In the genomic region with DNA sequence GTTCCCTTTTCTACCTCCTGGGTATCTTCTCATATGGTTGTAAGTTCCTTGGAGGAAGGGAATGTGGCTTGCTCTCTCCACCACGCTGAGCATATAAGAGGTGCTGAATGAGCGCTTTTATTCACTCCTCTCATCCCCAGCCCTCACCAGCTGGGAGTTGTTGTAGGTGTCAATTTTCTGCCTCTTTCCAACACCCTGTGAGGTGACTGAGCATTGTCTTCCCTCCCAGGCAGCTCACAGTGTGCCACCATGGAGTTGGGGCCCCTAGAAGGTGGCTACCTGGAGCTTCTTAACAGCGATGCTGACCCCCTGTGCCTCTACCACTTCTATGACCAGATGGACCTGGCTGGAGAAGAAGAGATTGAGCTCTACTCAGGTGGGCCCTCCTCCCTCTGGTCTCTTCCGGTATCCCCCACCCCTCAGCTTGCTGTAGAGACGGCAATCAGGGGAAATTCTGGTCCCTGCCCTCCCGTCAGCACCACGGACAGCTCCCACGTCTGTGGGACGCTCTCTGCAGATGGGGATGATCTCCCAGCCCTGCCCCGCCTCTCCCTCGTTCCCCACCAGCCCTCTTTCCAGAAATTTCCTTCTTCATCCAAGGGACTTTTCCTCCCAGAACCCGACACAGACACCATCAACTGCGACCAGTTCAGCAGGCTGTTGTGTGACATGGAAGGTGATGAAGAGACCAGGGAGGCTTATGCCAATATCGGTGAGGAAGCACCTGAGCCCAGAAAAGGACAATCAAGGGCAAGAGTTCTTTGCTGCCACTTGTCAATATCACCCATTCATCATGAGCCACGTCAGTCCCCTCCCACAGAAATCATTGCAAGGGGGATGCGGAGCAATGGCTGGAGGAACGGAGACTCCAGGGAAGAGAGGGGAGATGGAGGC, we compare ENCODE assay signal across 8 cellular contexts. TPM values are rescaled to one million over a fixed set of nuclear protein-coding genes. Genes with fewer than 3 reads are reported as not detected.
DNase-seq lines count a peak whose midpoint lies in the region; ATAC-seq and TF ChIP-seq lines count a peak whose summit lies in the region.

No MANE protein-coding gene starts in this region.

- no peaks in the 10 kb centered on the region for H3K9me3 ChIP-seq in heart left ventricle
- no peaks in the 10 kb centered on the region for H3K9me3 ChIP-seq in right cardiac atrium (ENCODE audit: control insufficient read depth, low read length)
- no peaks in the 10 kb centered on the region for H3K9me3 ChIP-seq in aorta (ENCODE audit: control insufficient read depth, low read length)

- no peak for TF ChIP-seq POLR2A in heart left ventricle (IDR thresholded peaks at IDR 0.05)

- peaks cover 0 to 69% (median 10%) of the 10 kb centered on the region in 9 donors for H3K36me3 ChIP-seq in heart left ventricle
- no peaks in the 10 kb centered on the region for H3K36me3 ChIP-seq in aorta (ENCODE audit: control insufficient read depth in 1 of 2, insufficient read depth in 2 of 2, low read length in 1 of 2)

- no peak for TF ChIP-seq CTCF in heart left ventricle (IDR thresholded peaks at IDR 0.05)

- H3K27ac ChIP-seq in heart left ventricle: peak overlapping the region in 1 of 12 donors; percentile 73
- no peak overlapping the region for H3K27ac ChIP-seq in right cardiac atrium (ENCODE audit: low read length)
- H3K27ac ChIP-seq in aorta (ENCODE audit: low read depth in 1 of 2, low read length in 2 of 2): no peak overlapping the region

- H3K27me3 ChIP-seq in heart left ventricle (no peaks in the 10 kb centered on the region), right cardiac atrium (ENCODE audit: control insufficient read depth, insufficient read depth) (no peaks in the 10 kb centered on the region), aorta (ENCODE audit: control insufficient read depth in 1 of 2, insufficient read depth in 2 of 2, low read length in 1 of 2) (no peaks in the 10 kb centered on the region)

- intact Hi-C loops in heart left ventricle (cut with DNase I): no loop called here
- intact Hi-C loops in Right ventricle myocardium inferior (cut with DNase I): no loop called here
- intact Hi-C loops in right cardiac atrium (cut with DNase I): no loop called here
- intact Hi-C loops in aorta (cut with DNase I): no loop called here

- H3K4me3 ChIP-seq in heart left ventricle: no peak overlapping the region
- no peak overlapping the region for H3K4me3 ChIP-seq in right cardiac atrium (ENCODE audit: low read length)
- H3K4me3 ChIP-seq in aorta (ENCODE audit: low read length in 2 of 2): no peak overlapping the region

- DNase-seq in heart left ventricle: peak in 3 of 5 donors; percentile 48 to 60 (median 55)
- DNase-seq in Right ventricle myocardium inferior (ENCODE audit: missing footprints): no peak
- peak; percentile 23 for DNase-seq in activated CD4-positive, alpha-beta T cell treated with anti-CD3 and anti-CD28 coated beads, Interleukin-2, amount 50 U/mL, for 1 hour
- DNase-seq in right cardiac atrium: peak; percentile 54 to 85 (median 77)
- peak; percentile 62 to 79 for DNase-seq in aorta
- DNase-seq in NCI-H128 (lab: John Stamatoyannopoulos, UW; ENCODE audit: unreplicated experiment): no peak
- DNase-seq in NCI-H1048 (lab: John Stamatoyannopoulos, UW): no peak

- WGBS in heart left ventricle, 4 donors: 38 to 46% (median 41%) methylated on average over 17 of the region's 17 CpGs
- WGBS in right cardiac atrium: 42% methylated on average over 17 of the region's 17 CpGs
- WGBS in aorta, 2 donors: 29 to 30% methylated on average over 17 of the region's 17 CpGs

- H3K4me1 ChIP-seq in heart left ventricle (peaks cover 0 to 74% (median 0%) of the 10 kb centered on the region in 12 donors), right cardiac atrium (ENCODE audit: control insufficient read depth, insufficient read depth, low read length) (no peaks in the 10 kb centered on the region), aorta (ENCODE audit: control insufficient read depth in 1 of 2, insufficient read depth in 2 of 2, low read length in 2 of 2) (no peaks in the 10 kb centered on the region)

- peak in 3 of 4 donors; percentile 47 to 71 (median 53) for ATAC-seq in heart left ventricle
- no peak for ATAC-seq in Right ventricle myocardium inferior
- peak; percentile 51 to 61 for ATAC-seq in right cardiac atrium
- ATAC-seq in aorta (ENCODE audit: low FRiP score): no peak
- no peak for ATAC-seq in GM18858 (IDR thresholded peaks at IDR 0.05; ENCODE audit: unreplicated experiment)

RNA-seq across cellular contexts. Expression of a gene that starts 18.3 kb away (rescaled TPM):
- 10 to 100 TPM in 3 of 9 donors, 1 to 10 TPM in 6; 1.6 to 73.9 (median 8.2) TPM for total RNA-seq in heart left ventricle
- 10 to 100 TPM in 1 of 2 donors, 1 to 10 TPM in 1; 2.6 to 10.8 TPM for polyA plus RNA-seq in heart left ventricle
- 11.0 TPM for total RNA-seq in Right ventricle myocardium inferior
- total RNA-seq in right cardiac atrium: 1 to 10 TPM; 5.3 to 9.1 (median 7.5) TPM
- polyA plus RNA-seq in right cardiac atrium: 7.3 TPM
- total RNA-seq in aorta: 100 to 1,000 TPM in 1 of 2 donors, 10 to 100 TPM in 1; 19.6 to 104 TPM
- polyA plus RNA-seq in aorta: 1 to 10 TPM; 2.0 to 2.4 TPM

RNA-seq across cellular contexts. Expression of a gene that starts 47.0 kb away (rescaled TPM):
- total RNA-seq in heart left ventricle: 100 to 1,000 TPM in 3 of 9 donors, 10 to 100 TPM in 6; 57.2 to 141 (median 82.4) TPM
- 100 to 1,000 TPM in 1 of 2 donors, 10 to 100 TPM in 1; 99.9 to 119 TPM for polyA plus RNA-seq in heart left ventricle
- 121 TPM for total RNA-seq in Right ventricle myocardium inferior
- 100 to 1,000 TPM in 2 of 4 donors, 10 to 100 TPM in 2; 82.2 to 126 (median 101) TPM for total RNA-seq in right cardiac atrium
- 127 TPM for polyA plus RNA-seq in right cardiac atrium
- total RNA-seq in aorta: 10 to 100 TPM; 41.4 to 42.3 TPM
- polyA plus RNA-seq in aorta: 10 to 100 TPM; 46.6 to 60.1 TPM

RNA-seq across cellular contexts. Expression of a gene that starts 49.1 kb away (rescaled TPM):
- total RNA-seq in heart left ventricle (10 to 100 TPM; 20.3 to 41.1 (median 23.7) TPM), Right ventricle myocardium inferior (23.0 TPM), right cardiac atrium (10 to 100 TPM; 24.0 to 31.5 (median 30.4) TPM), aorta (10 to 100 TPM; 27.1 to 28.8 TPM)
- polyA plus RNA-seq in heart left ventricle (10 to 100 TPM; 13.8 to 28.5 TPM), right cardiac atrium (14.9 TPM), aorta (10 to 100 TPM in 1 of 2 donors, 1 to 10 TPM in 1; 5.9 to 10.9 TPM)

Comparison
In these comparisons a context has a peak if more than half of its experiments do, and no peak if none do; other contexts are left out.
1. ATAC-seq: peak in heart left ventricle (3 of 4) and right cardiac atrium (2 of 2); none in Right ventricle myocardium inferior (single experiment), aorta (single experiment) and GM18858 (single experiment).
2. DNase-seq: peak in heart left ventricle (3 of 5), activated CD4-positive, alpha-beta T cell treated with anti-CD3 and anti-CD28 coated beads, Interleukin-2, amount 50 U/mL, for 1 hour (single experiment), right cardiac atrium (3 of 3) and aorta (2 of 2); none in Right ventricle myocardium inferior (single experiment), NCI-H128 (single experiment) and NCI-H1048 (single experiment).